ENCODE assay signal across 24 cellular contexts in the genomic region with DNA sequence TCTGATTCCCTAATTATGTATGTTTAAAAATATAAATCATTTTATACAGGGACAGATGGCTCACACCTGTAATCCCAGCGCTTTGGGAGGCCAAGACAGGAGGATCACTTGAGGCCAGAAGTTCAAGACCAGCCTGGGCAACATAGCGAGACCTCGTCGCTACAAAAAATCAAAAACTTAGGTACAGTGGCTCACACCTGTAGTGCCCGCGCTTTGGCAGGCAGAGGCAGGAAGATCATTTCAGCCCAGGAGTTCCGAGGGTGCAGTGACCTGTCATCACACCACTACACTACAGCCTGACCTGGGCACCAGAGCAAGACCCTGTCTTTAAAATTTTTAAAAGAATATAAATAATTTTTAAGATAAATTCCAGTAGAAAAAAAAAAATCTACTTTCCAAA.
"Had no signal": no experiment of that assay in that cellular context is flagged by ENCODE, and none has a peak within 500 bp of the region (broad histone marks: within the 10 kb centered on the region; RNA-seq: fewer than 3 reads in every experiment).

No MANE protein-coding gene starts in this region.

- H3K4me1 ChIP-seq: gastroesophageal sphincter, lower lobe of right lung had no signal

- H3K27ac ChIP-seq: coronary artery, dorsolateral prefrontal cortex, esophagus muscularis mucosa, foreskin keratinocyte, gastroesophageal sphincter, heart left ventricle, hepatocyte, left ventricle myocardium inferior, lower lobe of right lung had no signal

- H3K27me3 Mint-ChIP-seq: naive B cell; naive thymus-derived CD8-positive, alpha-beta T cell had no signal

- H3K9me3 ChIP-seq: esophagus muscularis mucosa, gastroesophageal sphincter, mucosa of descending colon had no signal

- H3K4me2 ChIP-seq: hepatocyte had no signal

- H2AFZ ChIP-seq: hepatocyte had no signal

- DNase-seq: dermis blood vessel endothelial cell; dorsolateral prefrontal cortex; effector CD4-positive, alpha-beta T cell; effector memory CD4-positive, alpha-beta T cell; foreskin keratinocyte; heart left ventricle; hypothalamus; immature natural killer cell; islet precursor cell; kidney; kidney glomerular epithelial cell; left colon; left ventricle myocardium inferior; lower lobe of right lung; mesenchymal stem cell; mucosa of descending colon; naive B cell; naive thymus-derived CD8-positive, alpha-beta T cell had no signal

- ATAC-seq: foreskin keratinocyte; gastroesophageal sphincter; heart left ventricle; left colon; left lobe of liver; lower lobe of right lung; mucosa of descending colon; naive thymus-derived CD8-positive, alpha-beta T cell had no signal

- H3K36me3 ChIP-seq: esophagus muscularis mucosa, gastroesophageal sphincter, heart left ventricle, left ventricle myocardium inferior, lower lobe of right lung had no signal

- H3K4me3 ChIP-seq: coronary artery, dorsolateral prefrontal cortex, esophagus muscularis mucosa, gastroesophageal sphincter, heart left ventricle, hepatocyte, left ventricle myocardium inferior, lower lobe of right lung, mucosa of descending colon had no signal

- H3K4me3 Mint-ChIP-seq: mesothelial cell of epicardium; naive thymus-derived CD8-positive, alpha-beta T cell had no signal

- H3K27ac Mint-ChIP-seq: mesothelial cell of epicardium; naive thymus-derived CD8-positive, alpha-beta T cell had no signal

- H3K4me1 Mint-ChIP-seq: mesothelial cell of epicardium had no signal

- H3K27me3 ChIP-seq: esophagus muscularis mucosa, foreskin keratinocyte, gastroesophageal sphincter, heart left ventricle, hepatocyte had no signal
